ENCODE assay signal across 29 cellular contexts in the genomic region with DNA sequence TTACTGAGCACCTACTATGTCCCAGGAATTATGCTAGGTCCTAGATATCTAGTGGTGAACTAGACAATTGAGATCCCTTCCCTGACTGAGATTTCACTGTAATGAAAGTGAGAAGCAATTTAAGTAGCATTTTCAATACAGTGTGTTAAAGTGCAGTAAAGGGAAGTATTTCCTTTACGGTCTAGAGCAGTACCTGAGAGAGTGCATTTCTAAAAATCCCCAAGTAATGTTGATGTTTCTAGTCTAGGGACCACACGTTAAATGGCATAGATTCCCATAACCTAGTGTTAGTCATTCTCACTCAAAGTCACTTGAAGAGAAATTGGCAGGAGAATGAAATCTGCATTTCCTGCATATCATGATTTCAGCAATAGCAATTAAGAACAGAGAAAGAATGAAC.
"Had no signal": no experiment of that assay in that cellular context is flagged by ENCODE, and none has a peak within 500 bp of the region (broad histone marks: within the 10 kb centered on the region; RNA-seq: fewer than 3 reads in every experiment).

No MANE protein-coding gene starts in this region.

- H3K4me3 ChIP-seq: esophagus squamous epithelium, mucosa of descending colon, neural progenitor cell, psoas muscle, sigmoid colon, suprapubic skin, transverse colon, upper lobe of right lung, uterus had no signal

- DNase-seq: cortex of kidney; effector memory CD8-positive, alpha-beta T cell; erythroblast; esophagus squamous epithelium; hypothalamus; immature natural killer cell; islet precursor cell; kidney glomerular epithelial cell; left colon; mesenchymal stem cell; mucosa of descending colon; naive thymus-derived CD4-positive, alpha-beta T cell; posterior cingulate gyrus; psoas muscle; right cardiac atrium; sigmoid colon; stimulated activated CD4-positive, alpha-beta T cell treated with anti-CD3 and anti-CD28 coated beads, Interleukin-2, amount 100 ng/mL, for 24 hours; stimulated activated CD4-positive, alpha-beta T cell treated with anti-CD3 and anti-CD28 coated beads, Interleukin-4, amount 100 ng/mL, for 4 hours; stimulated activated naive CD4-positive, alpha-beta T cell; stimulated activated naive CD8-positive, alpha-beta T cell treated with anti-CD3 and anti-CD28 coated beads, Interleukin-15, amount 100 ng/mL, for 72 hours; transverse colon; upper lobe of right lung; uterus had no signal

- H3K27me3 ChIP-seq: esophagus squamous epithelium, neural progenitor cell, sigmoid colon, suprapubic skin, transverse colon, upper lobe of right lung, uterus had no signal

- H3K4me1 ChIP-seq: esophagus squamous epithelium, neural progenitor cell, psoas muscle, sigmoid colon, suprapubic skin, transverse colon, upper lobe of right lung, uterus had no signal

- FAIRE-seq: endometrium, frontal cortex had no signal

- H3K4me3 Mint-ChIP-seq: effector memory CD8-positive, alpha-beta T cell; immature natural killer cell; mesothelial cell of epicardium; naive thymus-derived CD4-positive, alpha-beta T cell; nephron; neural progenitor cell; stimulated activated naive CD8-positive, alpha-beta T cell treated with anti-CD3 and anti-CD28 coated beads, Interleukin-15, amount 100 ng/mL, for 72 hours had no signal

- H3K4me2 ChIP-seq: neural progenitor cell had no signal

- H3K36me3 Mint-ChIP-seq: immature natural killer cell; mesothelial cell of epicardium; naive thymus-derived CD4-positive, alpha-beta T cell; neural progenitor cell had no signal

- H2AFZ ChIP-seq: neural progenitor cell had no signal

- ATAC-seq: effector memory CD8-positive, alpha-beta T cell; left colon; mucosa of descending colon; naive thymus-derived CD4-positive, alpha-beta T cell; psoas muscle; right cardiac atrium; stimulated activated naive CD8-positive, alpha-beta T cell treated with anti-CD3 and anti-CD28 coated beads, Interleukin-15, amount 100 ng/mL, for 72 hours; upper lobe of right lung had no signal

- H3K9me3 ChIP-seq: esophagus squamous epithelium, mucosa of descending colon, psoas muscle, sigmoid colon, suprapubic skin, transverse colon, upper lobe of right lung, uterus had no signal

- H3K9me3 Mint-ChIP-seq: effector memory CD8-positive, alpha-beta T cell; immature natural killer cell; mesothelial cell of epicardium; nephron; stimulated activated naive CD8-positive, alpha-beta T cell treated with anti-CD3 and anti-CD28 coated beads, Interleukin-15, amount 100 ng/mL, for 72 hours had no signal

- H3K27ac ChIP-seq: esophagus squamous epithelium, neural progenitor cell, psoas muscle, sigmoid colon, suprapubic skin, transverse colon, upper lobe of right lung, uterus had no signal

- H3K27ac Mint-ChIP-seq: effector memory CD8-positive, alpha-beta T cell; immature natural killer cell; mesothelial cell of epicardium; naive thymus-derived CD4-positive, alpha-beta T cell; nephron; neural progenitor cell; stimulated activated naive CD8-positive, alpha-beta T cell treated with anti-CD3 and anti-CD28 coated beads, Interleukin-15, amount 100 ng/mL, for 72 hours had no signal

- H3K36me3 ChIP-seq: esophagus squamous epithelium, neural progenitor cell, sigmoid colon, suprapubic skin, transverse colon, upper lobe of right lung, uterus had no signal

- H3K4me1 Mint-ChIP-seq: immature natural killer cell; nephron; neural progenitor cell; stimulated activated naive CD8-positive, alpha-beta T cell treated with anti-CD3 and anti-CD28 coated beads, Interleukin-15, amount 100 ng/mL, for 72 hours had no signal
